ENCODE assay signal across 13 cellular contexts in genomic region chr10:124645496-124646095, GRCh38.
DNase-seq lines count a peak whose midpoint lies in the region; ATAC-seq lines count a peak whose summit lies in the region.
"Had no signal": no experiment of that assay in that cellular context is flagged by ENCODE, and none has a peak within 500 bp of the region (broad histone marks: within the 10 kb centered on the region; RNA-seq: fewer than 3 reads in every experiment).

No MANE protein-coding gene starts in this region.

- no peaks in the 10 kb centered on the region for H3K27me3 ChIP-seq in CD4-positive, CD25-positive, alpha-beta regulatory T cell (ENCODE audit: control insufficient read depth, insufficient read depth, low read length)
- no peaks in the 10 kb centered on the region for H3K27me3 ChIP-seq in skeletal muscle tissue (ENCODE audit: control insufficient read depth in 3 of 3, insufficient read depth in 3 of 3, low read length in 3 of 3)
- H3K27me3 ChIP-seq: MG63 had no signal

- H3K4me1 ChIP-seq in CD4-positive, CD25-positive, alpha-beta regulatory T cell (ENCODE audit: control insufficient read depth, insufficient read depth, low read length, poor library complexity, severe bottlenecking) = peaks cover 92% of the 10 kb centered on the region
- peaks cover 77 to 91% (median 87%) of the 10 kb centered on the region in 3 donors for H3K4me1 ChIP-seq in skeletal muscle tissue (ENCODE audit: control insufficient read depth in 3 of 3, insufficient read depth in 3 of 3, low read length in 3 of 3)

- peaks cover 7% of the 10 kb centered on the region for H3K36me3 ChIP-seq in CD4-positive, CD25-positive, alpha-beta regulatory T cell (ENCODE audit: control insufficient read depth, insufficient read depth, low read length)
- peaks cover 0 to 6% (median 0%) of the 10 kb centered on the region in 3 donors for H3K36me3 ChIP-seq in skeletal muscle tissue (ENCODE audit: control insufficient read depth in 3 of 3, insufficient read depth in 3 of 3, low read length in 3 of 3)
- H3K36me3 ChIP-seq: MG63 had no signal

- peaks cover 7% of the 10 kb centered on the region for H3K36me3 Mint-ChIP-seq in CD4-positive, CD25-positive, alpha-beta regulatory T cell
- H3K36me3 Mint-ChIP-seq in T-helper 17 cell (ENCODE audit: low read depth) = no peaks in the 10 kb centered on the region

- H3K4me3 Mint-ChIP-seq in CD4-positive, CD25-positive, alpha-beta regulatory T cell = peak overlapping the region in 3 of 4 donors; percentile 7 to 58 (median 35)
- peak overlapping the region; percentile 59 for H3K4me3 Mint-ChIP-seq in T-helper 17 cell

- no peaks in the 10 kb centered on the region for H3K9me3 ChIP-seq in CD4-positive, CD25-positive, alpha-beta regulatory T cell (ENCODE audit: control insufficient read depth in 2 of 2, low read length in 2 of 2)
- H3K9me3 ChIP-seq in T-helper 17 cell (ENCODE audit: control insufficient read depth, low read length, poor library complexity, severe bottlenecking) (no peaks in the 10 kb centered on the region), skeletal muscle tissue (ENCODE audit: control insufficient read depth in 3 of 3, low read length in 3 of 3) (no peaks in the 10 kb centered on the region)
- H3K9me3 ChIP-seq: MG63, mucosa of descending colon had no signal

- H3K4me3 ChIP-seq in CD4-positive, CD25-positive, alpha-beta regulatory T cell (ENCODE audit: low read depth, low read length) = no peak overlapping the region
- H3K4me3 ChIP-seq in skeletal muscle tissue (ENCODE audit: low read length in 3 of 3) = no peak overlapping the region
- H3K4me3 ChIP-seq: MG63, mucosa of descending colon had no signal

- H3K27me3 Mint-ChIP-seq in CD4-positive, CD25-positive, alpha-beta regulatory T cell = no peaks in the 10 kb centered on the region
- H3K27me3 Mint-ChIP-seq in T-helper 17 cell = no peaks in the 10 kb centered on the region

- intact Hi-C loops in left ventricle myocardium superior (cut with micrococcal nuclease) = loop anchor here (10.0 kb wide), 1 partner anchor 99 kb away; the partner anchor contains the start of gene FAM53B

- no peak overlapping the region for H3K27ac ChIP-seq in CD4-positive, CD25-positive, alpha-beta regulatory T cell (ENCODE audit: insufficient read depth, low read length, poor library complexity, severe bottlenecking)
- peak overlapping the region; percentile 86 for H3K27ac ChIP-seq in skeletal muscle tissue (ENCODE audit: low read depth, low read length)

- peaks cover 0 to 2% (median 0%) of the 10 kb centered on the region in 7 donors for H3K9me3 Mint-ChIP-seq in CD4-positive, CD25-positive, alpha-beta regulatory T cell

- no peak for ATAC-seq in CD4-positive, CD25-positive, alpha-beta regulatory T cell (ENCODE audit: low read depth in 2 of 2)
- ATAC-seq in T-helper 17 cell (no peak), left ventricle myocardium superior (no peak), GM18520 (IDR thresholded peaks at IDR 0.05; ENCODE audit: unreplicated experiment) (no peak)
- ATAC-seq: PC-3 had no signal

- H3K4me1 Mint-ChIP-seq in CD4-positive, CD25-positive, alpha-beta regulatory T cell = peaks cover 25 to 93% (median 66%) of the 10 kb centered on the region in 4 donors
- peaks cover 67% of the 10 kb centered on the region for H3K4me1 Mint-ChIP-seq in T-helper 17 cell

- no peak for DNase-seq in CD4-positive, CD25-positive, alpha-beta regulatory T cell
- DNase-seq in T-helper 17 cell (no peak), left ventricle myocardium superior (peak; percentile 18), SHP77 treated with DMSO at 0.1 percent for 48 hours (lab: John Stamatoyannopoulos, UW) (no peak), NCI-H526 (lab: John Stamatoyannopoulos, UW) (no peak)
- DNase-seq in activated CD4-positive, CD25-positive, alpha-beta regulatory T cell treated with anti-CD3 and anti-CD28 coated beads, Interleukin-2, amount 50 U/mL, for 72 hours = no peak
- DNase-seq: GDM1, MG63, NCI-H2227 treated with DMSO at 0.1 percent for 48 hours, PC-3 had no signal

- H3K9ac ChIP-seq in skeletal muscle tissue (ENCODE audit: low read depth in 1 of 3, low read length in 3 of 3) = peak overlapping the region in 2 of 3 donors; percentile 5 to 70

- peak overlapping the region; percentile 89 to 97 (median 93) for H3K27ac Mint-ChIP-seq in CD4-positive, CD25-positive, alpha-beta regulatory T cell
- H3K27ac Mint-ChIP-seq in T-helper 17 cell = peak overlapping the region; percentile 97
